19 cellular contexts compared by ENCODE assay signal in the genomic region with DNA sequence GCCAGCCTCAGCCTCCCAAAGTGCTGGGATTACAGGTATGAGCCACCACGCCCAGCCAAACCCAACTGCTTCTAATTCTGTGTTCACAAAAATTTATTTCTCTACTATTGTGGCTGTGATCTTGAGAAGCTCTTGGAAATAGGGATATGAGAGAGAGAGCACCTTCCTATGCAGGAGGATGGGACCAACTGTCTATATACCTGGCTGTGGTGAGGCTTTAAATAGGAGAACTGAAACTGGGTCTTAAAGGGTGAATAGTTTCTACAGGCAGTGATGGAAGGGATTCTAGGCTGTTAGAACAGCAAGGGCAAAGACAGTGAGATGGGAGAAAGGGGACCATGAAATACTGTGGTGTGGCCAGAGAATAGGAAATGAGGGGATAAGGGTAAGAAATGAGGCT. TPM values are rescaled to one million over a fixed set of nuclear protein-coding genes. Genes with fewer than 3 reads are reported as not detected.
A peak's percentile ranks its signal among the peaks of the same experiment; 100 is the strongest.
DNase-seq lines count a peak whose midpoint lies in the region; ATAC-seq and TF ChIP-seq lines count a peak whose summit lies in the region.
"Had no signal": no experiment of that assay in that cellular context is flagged by ENCODE, and none has a peak within 500 bp of the region (broad histone marks: within the 10 kb centered on the region; RNA-seq: fewer than 3 reads in every experiment).

No MANE protein-coding gene starts in this region.

- H3K4me3 ChIP-seq in SJCRH30 (no peak overlapping the region), Peyer's patch (no peak overlapping the region)
- H3K4me3 ChIP-seq: HAP-1 had no signal

- H3K36me3 ChIP-seq in SJCRH30: no peaks in the 10 kb centered on the region
- no peaks in the 10 kb centered on the region for H3K36me3 ChIP-seq in Peyer's patch
- H3K36me3 ChIP-seq: BE2C, HAP-1 had no signal

- ATAC-seq in naive B cell (ENCODE audit: low read depth in 2 of 2): peak; percentile 37 to 50
- ATAC-seq in GM18858 (IDR thresholded peaks at IDR 0.05; ENCODE audit: unreplicated experiment): no peak

- no peaks in the 10 kb centered on the region for H3K9me3 Mint-ChIP-seq in activated T-helper 1 cell treated with anti-CD3 and anti-CD28 coated beads, Interleukin-12 subunit alpha, Interleukin-12 subunit beta, Interleukin-2, Interleukin-4 antibody, amounts not matched to agents 30 ng/mL and 10 ng/mL and 1 ng/mL, durations not matched to agents 14 hours and 24 hours and 36 hours
- no peaks in the 10 kb centered on the region for H3K9me3 Mint-ChIP-seq in naive B cell
- H3K9me3 Mint-ChIP-seq: CD8-positive, alpha-beta memory T cell had no signal

- H3K4me1 ChIP-seq in SJCRH30 (peaks cover 4% of the 10 kb centered on the region; the same call in 1 of the 2 replicates), Peyer's patch (no peaks in the 10 kb centered on the region)
- H3K4me1 ChIP-seq: BE2C, HAP-1 had no signal

- peaks cover 6% of the 10 kb centered on the region for H3K4me1 Mint-ChIP-seq in activated T-helper 1 cell treated with anti-CD3 and anti-CD28 coated beads, Interleukin-12 subunit alpha, Interleukin-12 subunit beta, Interleukin-2, Interleukin-4 antibody, amounts not matched to agents 30 ng/mL and 10 ng/mL and 1 ng/mL, durations not matched to agents 14 hours and 24 hours and 36 hours (ENCODE audit: low read depth)
- peaks cover 12% of the 10 kb centered on the region in 3 donors for H3K4me1 Mint-ChIP-seq in naive B cell
- H3K4me1 Mint-ChIP-seq: CD8-positive, alpha-beta memory T cell had no signal

- peaks cover 30% of the 10 kb centered on the region for H3K36me3 Mint-ChIP-seq in activated T-helper 1 cell treated with anti-CD3 and anti-CD28 coated beads, Interleukin-12 subunit alpha, Interleukin-12 subunit beta, Interleukin-2, Interleukin-4 antibody, amounts not matched to agents 30 ng/mL and 10 ng/mL and 1 ng/mL, durations not matched to agents 14 hours and 24 hours and 36 hours (ENCODE audit: low read depth)
- peaks cover 4 to 15% of the 10 kb centered on the region in 2 donors for H3K36me3 Mint-ChIP-seq in naive B cell

- no peaks in the 10 kb centered on the region for H3K27me3 ChIP-seq in SJCRH30
- H3K27me3 ChIP-seq in Peyer's patch: no peaks in the 10 kb centered on the region
- H3K27me3 ChIP-seq: BE2C had no signal

- H3K27me3 Mint-ChIP-seq in activated T-helper 1 cell treated with anti-CD3 and anti-CD28 coated beads, Interleukin-12 subunit alpha, Interleukin-12 subunit beta, Interleukin-2, Interleukin-4 antibody, amounts not matched to agents 30 ng/mL and 10 ng/mL and 1 ng/mL, durations not matched to agents 14 hours and 24 hours and 36 hours (ENCODE audit: insufficient read depth): no peaks in the 10 kb centered on the region
- H3K27me3 Mint-ChIP-seq in naive B cell: no peaks in the 10 kb centered on the region
- H3K27me3 Mint-ChIP-seq: CD4-positive, CD25-positive, alpha-beta regulatory T cell; CD8-positive, alpha-beta memory T cell had no signal

- intact Hi-C loops in activated T-helper 1 cell treated with anti-CD3 and anti-CD28 coated beads, Interleukin-12 subunit alpha, Interleukin-12 subunit beta, Interleukin-2, Interleukin-4 antibody, amounts not matched to agents 30 ng/mL and 10 ng/mL and 1 ng/mL, durations not matched to agents 14 hours and 24 hours and 36 hours (cut with micrococcal nuclease): no loop called here

- H3K27ac ChIP-seq in SJCRH30: no peak overlapping the region
- no peak overlapping the region for H3K27ac ChIP-seq in Peyer's patch

- H3K4me3 Mint-ChIP-seq in activated T-helper 1 cell treated with anti-CD3 and anti-CD28 coated beads, Interleukin-12 subunit alpha, Interleukin-12 subunit beta, Interleukin-2, Interleukin-4 antibody, amounts not matched to agents 30 ng/mL and 10 ng/mL and 1 ng/mL, durations not matched to agents 14 hours and 24 hours and 36 hours: no peak overlapping the region
- H3K4me3 Mint-ChIP-seq in naive B cell: no peak overlapping the region
- H3K4me3 Mint-ChIP-seq: CD4-positive, CD25-positive, alpha-beta regulatory T cell; CD8-positive, alpha-beta memory T cell had no signal

- peak; percentile 30 for DNase-seq in GM13976 (ENCODE audit: low spot score)
- no peak for DNase-seq in activated T-helper 1 cell treated with anti-CD3 and anti-CD28 coated beads, Interleukin-12 subunit alpha, Interleukin-12 subunit beta, Interleukin-2, Interleukin-4 antibody, amounts not matched to agents 30 ng/mL and 10 ng/mL and 1 ng/mL, durations not matched to agents 14 hours and 24 hours and 36 hours (ENCODE audit: low spot score)
- DNase-seq in naive B cell: no peak
- DNase-seq in SJCRH30: no peak
- DNase-seq in Peyer's patch: no peak
- no peak for DNase-seq in putamen (ENCODE audit: low spot score)
- DNase-seq: ACHN; BE2C; C1 segment of cervical spinal cord; CD4-positive, CD25-positive, alpha-beta regulatory T cell; CD8-positive, alpha-beta memory T cell; COR-L47; DMS 273 treated with DMSO at 0.1 percent for 48 hours; DMS53; DND-41; EL; KG1 had no signal

- H3K9me3 ChIP-seq in SJCRH30 (replicated peaks) (no peaks in the 10 kb centered on the region), Peyer's patch (no peaks in the 10 kb centered on the region)
- H3K9me3 ChIP-seq: BE2C, HAP-1 had no signal

- TF ChIP-seq POLR2A in Peyer's patch (IDR thresholded peaks at IDR 0.05): no peak

- TF ChIP-seq CTCF in GM13976 (IDR thresholded peaks at IDR 0.05; ENCODE audit: borderline replicate concordance, control extremely low read depth, extremely low read depth, insufficient read depth, missing control alignments) (no peak), Peyer's patch (IDR thresholded peaks at IDR 0.05) (no peak)

- in situ Hi-C loops in GM13976 (cut with MboI; ENCODE audit: low sequenced_read_pairs, unreplicated experiment): loop anchor here (10.0 kb wide), 1 partner anchor 153 kb away; no protein-coding TSS in a partner anchor

- peak overlapping the region; percentile 5 for H3K27ac Mint-ChIP-seq in activated T-helper 1 cell treated with anti-CD3 and anti-CD28 coated beads, Interleukin-12 subunit alpha, Interleukin-12 subunit beta, Interleukin-2, Interleukin-4 antibody, amounts not matched to agents 30 ng/mL and 10 ng/mL and 1 ng/mL, durations not matched to agents 14 hours and 24 hours and 36 hours
- peak overlapping the region in 3 of 6 donors; percentile 0 to 76 (median 50) for H3K27ac Mint-ChIP-seq in naive B cell
- H3K27ac Mint-ChIP-seq: CD8-positive, alpha-beta memory T cell had no signal

RNA-seq across cellular contexts. Expression of a gene that starts 8.3 kb away (rescaled TPM):
- 1.3 and 1.5 TPM in 2 replicates for total RNA-seq in activated T-helper 1 cell treated with anti-CD3 and anti-CD28 coated beads, Interleukin-12 subunit alpha, Interleukin-12 subunit beta, Interleukin-2, Interleukin-4 antibody, amounts not matched to agents 30 ng/mL and 10 ng/mL and 1 ng/mL, durations not matched to agents 14 hours and 24 hours and 36 hours
- under 1 TPM in 1 of 6 donors, not detected in 5; 0.27 TPM for polyA plus RNA-seq in naive B cell (ENCODE audit: low read depth in 6 of 6)
- 1.3 and 1.8 TPM in 2 replicates for total RNA-seq in SJCRH30 (2014; rRNA removed; shearing (Covaris generic))
- 1 to 10 TPM in 2 of 4 donors, under 1 TPM in 2; 0.27 to 2.5 (median 0.79) TPM for total RNA-seq in Peyer's patch
- polyA plus RNA-seq: CD8-positive, alpha-beta memory T cell had no signal

RNA-seq across cellular contexts. Expression of a gene that starts 43.0 kb away (rescaled TPM):
- total RNA-seq in activated T-helper 1 cell treated with anti-CD3 and anti-CD28 coated beads, Interleukin-12 subunit alpha, Interleukin-12 subunit beta, Interleukin-2, Interleukin-4 antibody, amounts not matched to agents 30 ng/mL and 10 ng/mL and 1 ng/mL, durations not matched to agents 14 hours and 24 hours and 36 hours: 22.6 and 24.1 TPM in 2 replicates
- polyA plus RNA-seq in naive B cell (ENCODE audit: low read depth in 6 of 6): under 1 TPM in 3 of 6 donors, not detected in 3; 0.09 to 0.57 (median 0.31) TPM
- total RNA-seq in SJCRH30 (2014; rRNA removed; shearing (Covaris generic)): 0.43 and 1.4 TPM in 2 replicates
- total RNA-seq in Peyer's patch: 1 to 10 TPM; 2.6 to 7.4 (median 3.5) TPM

RNA-seq across cellular contexts. Expression of a gene that starts 44.2 kb away (rescaled TPM):
- total RNA-seq in activated T-helper 1 cell treated with anti-CD3 and anti-CD28 coated beads, Interleukin-12 subunit alpha, Interleukin-12 subunit beta, Interleukin-2, Interleukin-4 antibody, amounts not matched to agents 30 ng/mL and 10 ng/mL and 1 ng/mL, durations not matched to agents 14 hours and 24 hours and 36 hours: 0.44 TPM in 1 of 2 replicates, not detected in the other
- not detected for polyA plus RNA-seq in naive B cell (ENCODE audit: low read depth in 6 of 6)
- total RNA-seq in SJCRH30 (2014; rRNA removed; shearing (Covaris generic)): not detected in 2 replicates
- total RNA-seq in Peyer's patch: 1 to 10 TPM in 1 of 4 donors, not detected in 3; 3.5 TPM
- polyA plus RNA-seq: CD8-positive, alpha-beta memory T cell had no signal

RNA-seq across cellular contexts. Expression of a gene that starts 51.1 kb away (rescaled TPM):
- 208 and 211 TPM in 2 replicates for total RNA-seq in activated T-helper 1 cell treated with anti-CD3 and anti-CD28 coated beads, Interleukin-12 subunit alpha, Interleukin-12 subunit beta, Interleukin-2, Interleukin-4 antibody, amounts not matched to agents 30 ng/mL and 10 ng/mL and 1 ng/mL, durations not matched to agents 14 hours and 24 hours and 36 hours
- polyA plus RNA-seq in naive B cell (ENCODE audit: low read depth in 6 of 6): 1 to 10 TPM; 2.6 to 9.2 (median 5.0) TPM
- total RNA-seq in SJCRH30 (2014; rRNA removed; shearing (Covaris generic)): 8.0 and 11.4 TPM in 2 replicates
- total RNA-seq in Peyer's patch: 10 to 100 TPM in 3 of 4 donors, 1 to 10 TPM in 1; 7.7 to 28.1 (median 23.5) TPM
